Comparison of ENCODE assay signal across 8 cellular contexts in genomic region chr18:76491436-76491800, GRCh38. TPM values are rescaled to one million over a fixed set of nuclear protein-coding genes. Genes with fewer than 3 reads are reported as not detected.
DNase-seq lines count a peak whose midpoint lies in the region; ATAC-seq, FAIRE-seq and TF ChIP-seq lines count a peak whose summit lies in the region.

No MANE protein-coding gene starts in this region.

- H4K20me1 ChIP-seq in HepG2 (ENCODE audit: insufficient read depth, low read length): peaks cover 42% of the 10 kb centered on the region

- no peaks in the 10 kb centered on the region; a peak in 1 of 5 replicates for H3K27me3 ChIP-seq in HepG2 (ENCODE audit: control insufficient read depth in 1 of 2, insufficient read depth in 2 of 2, low read length in 2 of 2)

- POLR2A ChIA-PET in HepG2 (lab: Yijun Ruan, JAX): no interaction called here

- CTCF ChIA-PET in HepG2 (lab: Yijun Ruan, JAX; ENCODE audit: low intra/inter-chr PET ratio, low total read pairs): no interaction called here

- H3K27ac ChIP-seq in HepG2 (ENCODE audit: extremely low read length, insufficient read depth, low read length): peak overlapping the region; percentile 100

- peak overlapping the region; percentile 93 for H3K4me3 Mint-ChIP-seq in dendritic cell treated with granulocyte-macrophage colony-stimulating factor and Interleukin-4, amounts not matched to agents 40 ng/mL and 50 ng/mL, for 4 days

- peak overlapping the region; percentile 93 for H3K4me2 ChIP-seq in HepG2 (ENCODE audit: low read depth, low read length)

- peaks cover 71% of the 10 kb centered on the region for H3K79me2 ChIP-seq in HepG2 (ENCODE audit: insufficient read depth, low read length)

- TF ChIP-seq RAD21 in HepG2 (CRISPR knock-in tag; IDR thresholded peaks at IDR 0.05): no peak

- peak overlapping the region; percentile 96 for H3K27ac Mint-ChIP-seq in dendritic cell treated with granulocyte-macrophage colony-stimulating factor and Interleukin-4, amounts not matched to agents 40 ng/mL and 50 ng/mL, for 4 days

- H3K4me1 ChIP-seq in HepG2 (ENCODE audit: insufficient read depth, low read length): peaks cover 40% of the 10 kb centered on the region

- in situ Hi-C loops in HepG2 (cut with HindIII; ENCODE audit: extremely low pct_ligation_motif_present, low pct_unique_long_range_greater_than_20kb): no loop called here

- DNase-seq in NB4 (ENCODE audit: low read depth) (peak; percentile 84), HepG2 (ENCODE audit: low spot score) (peak; percentile 41), NCI-H526 treated with DMSO at 0.1 percent for 48 hours (lab: John Stamatoyannopoulos, UW) (no peak)
- peak; percentile 68 for DNase-seq in activated CD4-positive, alpha-beta T cell treated with anti-CD3 and anti-CD28 coated beads for 48 hours
- peak; percentile 56 to 74 (median 73) for DNase-seq in stimulated activated CD4-positive, alpha-beta T cell treated with anti-CD3 and anti-CD28 coated beads, TNF-alpha, amount 100 ng/mL, for 4 hours (ENCODE audit: low read depth in 3 of 3)

- no peaks in the 10 kb centered on the region for H3K9me3 Mint-ChIP-seq in dendritic cell treated with granulocyte-macrophage colony-stimulating factor and Interleukin-4, amounts not matched to agents 40 ng/mL and 50 ng/mL, for 4 days

- TF ChIP-seq CTCF in GM12875 (IDR thresholded peaks at IDR 0.05; ENCODE audit: borderline replicate concordance, insufficient read depth, low read depth, low read length) (no peak), NB4 (IDR thresholded peaks at IDR 0.05; ENCODE audit: low read depth, low read length) (no peak), HepG2 (CRISPR knock-in tag; IDR thresholded peaks at IDR 0.05) (no peak)

- peaks cover 56% of the 10 kb centered on the region for H3K36me3 Mint-ChIP-seq in dendritic cell treated with granulocyte-macrophage colony-stimulating factor and Interleukin-4, amounts not matched to agents 40 ng/mL and 50 ng/mL, for 4 days (ENCODE audit: low read depth)

- no peak overlapping the region for H2AFZ ChIP-seq in HepG2 (ENCODE audit: low read length)

- FAIRE-seq in HepG2 (lab: Jason Lieb, UNC): no peak

- BruUV-seq in HepG2 (replicated peaks; lab: Mats Ljungman, UMichigan): no TSS peak

- peaks cover 60% of the 10 kb centered on the region for H3K4me1 Mint-ChIP-seq in dendritic cell treated with granulocyte-macrophage colony-stimulating factor and Interleukin-4, amounts not matched to agents 40 ng/mL and 50 ng/mL, for 4 days (ENCODE audit: low read depth)

- 0% methylated on average over 3 of the region's 37 CpGs for WGBS in HepG2 (ENCODE audit: low lambda C conversion rate)

- peak overlapping the region; percentile 65 for H3K4me3 ChIP-seq in GM12875 (ENCODE audit: low read depth, low read length)
- H3K4me3 ChIP-seq in NB4 (ENCODE audit: low read depth, low read length): peak overlapping the region; percentile 84
- H3K4me3 ChIP-seq in HepG2 (replicated peaks in 1 of 3; ENCODE audit: insufficient read depth in 1 of 3, low read depth in 2 of 3, low read length in 3 of 3): peak overlapping the region; percentile 84 to 96 (median 84)

- TF ChIP-seq EP300 in HepG2 (IDR thresholded peaks at IDR 0.05; ENCODE audit: low read depth in 2 of 2, low read length in 2 of 2) (no peak), HepG2 (CRISPR knock-in tag; IDR thresholded peaks at IDR 0.05; ENCODE audit: borderline replicate concordance) (no peak)

- H3K9ac ChIP-seq in HepG2 (ENCODE audit: insufficient read depth, low read depth, low read length): peak overlapping the region; percentile 95

- H3K27me3 Mint-ChIP-seq in dendritic cell treated with granulocyte-macrophage colony-stimulating factor and Interleukin-4, amounts not matched to agents 40 ng/mL and 50 ng/mL, for 4 days: no peaks in the 10 kb centered on the region

- TF ChIP-seq POLR2A in NB4 (IDR thresholded peaks at IDR 0.05; ENCODE audit: extremely low read depth, insufficient read length): no peak
- no peak for TF ChIP-seq POLR2A in HepG2 (IDR thresholded peaks at IDR 0.05; ENCODE audit: insufficient read depth in 1 of 2, low read depth in 2 of 2, low read length in 2 of 2)

- ATAC-seq in HepG2: peak; percentile 20; the same call in 2 of the 3 replicates
- ATAC-seq in GM21515 (IDR thresholded peaks at IDR 0.05; ENCODE audit: unreplicated experiment): no peak

- H3K36me3 ChIP-seq in HepG2 (replicated peaks in 1 of 2; ENCODE audit: control insufficient read depth in 1 of 2, insufficient read depth in 2 of 2, low read length in 2 of 2): no peaks in the 10 kb centered on the region; a peak in 1 of 5 replicates

- intact Hi-C loops in dendritic cell treated with granulocyte-macrophage colony-stimulating factor and Interleukin-4, amounts not matched to agents 40 ng/mL and 50 ng/mL, for 4 days (cut with micrococcal nuclease): loop anchor here (5.0 to 10.0 kb wide), 2 partner anchors 61 to 623 kb away; no protein-coding TSS in a partner anchor
- intact Hi-C loops in HepG2 (cut with micrococcal nuclease; ENCODE audit: unreplicated experiment): loop anchor here (5.0 to 10.0 kb wide), 2 partner anchors 81 to 87 kb away; no protein-coding TSS in a partner anchor

- H3K9me3 ChIP-seq in HepG2 (ENCODE audit: low read length): no peaks in the 10 kb centered on the region

TF ChIP-seq in HepG2, 621 proteins besides CTCF, POLR2A, EP300 and RAD21 (continues in another document):
- no peak for TF ChIP-seq MAFG (CRISPR knock-in tag; IDR thresholded peaks at IDR 0.05)
- TF ChIP-seq ZZZ3 (CRISPR knock-in tag; IDR thresholded peaks at IDR 0.05; ENCODE audit: borderline replicate concordance): no peak
- no peak for TF ChIP-seq ZNF567 (CRISPR knock-in tag; IDR thresholded peaks at IDR 0.05; ENCODE audit: borderline replicate concordance)
- no peak for TF ChIP-seq CHD4 (IDR thresholded peaks at IDR 0.05; ENCODE audit: borderline replicate concordance, low read length)
- TF ChIP-seq RFX3 (CRISPR knock-in tag; IDR thresholded peaks at IDR 0.05): no peak
- TF ChIP-seq ZNF263 (CRISPR knock-in tag; IDR thresholded peaks at IDR 0.05): no peak
- TF ChIP-seq RFXAP (CRISPR knock-in tag; IDR thresholded peaks at IDR 0.05; ENCODE audit: borderline replicate concordance): no peak
- TF ChIP-seq ARID4A (CRISPR knock-in tag; IDR thresholded peaks at IDR 0.05; ENCODE audit: borderline replicate concordance): no peak

RNA-seq across cellular contexts. Expression of gene ZNF516, which starts 3.6 kb away (rescaled TPM):
- 13.7 and 18.7 TPM in 2 replicates for total RNA-seq in HepG2 (2016; rRNA removed; fragmentation: Illumina TruSeq; extraction: Trizol)
- 8.6 and 8.9 TPM in 2 replicates for total RNA-seq in HepG2 (2016; cell fraction: cytosol; rRNA removed; fragmentation: Illumina TruSeq; extraction: Trizol; ENCODE audit: low read depth)
- 12.1 and 14.0 TPM in 2 replicates for total RNA-seq in HepG2 (2016; cell fraction: insoluble cytoplasmic fraction; rRNA removed; fragmentation: Illumina TruSeq; extraction: Trizol)
- total RNA-seq in HepG2 (2016; cell fraction: membrane; rRNA removed; fragmentation: Illumina TruSeq; extraction: Trizol): 13.3 and 14.6 TPM in 2 replicates
- total RNA-seq in HepG2 (2016; cell fraction: nucleus; rRNA removed; fragmentation: Illumina TruSeq; extraction: Trizol): 22.7 and 24.6 TPM in 2 replicates
- polyA plus RNA-seq in HepG2 (2011; rRNA removed): 15.9 and 16.6 TPM in 2 replicates
- 7.7 and 8.0 TPM in 2 replicates for polyA plus RNA-seq in HepG2 (2011; cell fraction: cytosol; rRNA removed)
- polyA plus RNA-seq in HepG2 (2011; cell fraction: nucleus; rRNA removed): 47.5 and 64.5 TPM in 2 replicates
- 17.9 and 19.5 TPM in 2 replicates for polyA plus RNA-seq in HepG2 (2012)
- polyA plus RNA-seq in HepG2 (2016; cell fraction: cytosol; fragmentation: Illumina TruSeq; extraction: Trizol; ENCODE audit: low read depth): 0.54 and 1.1 TPM in 2 replicates
- polyA plus RNA-seq in HepG2 (2016; cell fraction: insoluble cytoplasmic fraction; fragmentation: Illumina TruSeq; extraction: Trizol; ENCODE audit: low read depth): 10.2 and 12.1 TPM in 2 replicates
- 2.0 and 2.4 TPM in 2 replicates for polyA plus RNA-seq in HepG2 (2016; cell fraction: membrane; fragmentation: Illumina TruSeq; extraction: Trizol; ENCODE audit: low read depth)
- polyA plus RNA-seq in HepG2 (2016; cell fraction: nucleus; fragmentation: Illumina TruSeq; extraction: Trizol; ENCODE audit: insufficient read depth, low read depth): 27.0 and 28.2 TPM in 2 replicates
- polyA minus RNA-seq in HepG2 (2011; rRNA and poly(A)+ RNA removed; ENCODE audit: low replicate concordance): 0.23 and 36.8 TPM in 2 replicates
- polyA minus RNA-seq in HepG2 (2011; cell fraction: cytosol; rRNA and poly(A)+ RNA removed): 18.4 and 18.5 TPM in 2 replicates
- polyA minus RNA-seq in HepG2 (2011; cell fraction: nucleus; rRNA and poly(A)+ RNA removed): 61.5 and 68.2 TPM in 2 replicates
